In genomic region chr11:121449626-121450025, GRCh38 we compare ENCODE assay signal across 17 cellular contexts. TPM values are rescaled to one million over a fixed set of nuclear protein-coding genes. Genes with fewer than 3 reads are reported as not detected.
DNase-seq lines count a peak whose midpoint lies in the region; ATAC-seq, FAIRE-seq and TF ChIP-seq lines count a peak whose summit lies in the region.
"Had no signal": no experiment of that assay in that cellular context is flagged by ENCODE, and none has a peak within 500 bp of the region (broad histone marks: within the 10 kb centered on the region; RNA-seq: fewer than 3 reads in every experiment).

No MANE protein-coding gene starts in this region.

- H3K4me1 Mint-ChIP-seq in CD14-positive monocyte = peaks cover 91% of the 10 kb centered on the region
- H3K4me1 Mint-ChIP-seq in activated T-cell treated with anti-CD3 and anti-CD28 coated beads, Interleukin-2, amount 50 U/mL, for 72 hours (ENCODE audit: low read depth) = peaks cover 87% of the 10 kb centered on the region

- no peak for TF ChIP-seq CTCF in CD14-positive monocyte (IDR thresholded peaks at IDR 0.05)
- no peak for TF ChIP-seq CTCF in lower lobe of right lung (IDR thresholded peaks at IDR 0.05)

- H3K4me3 ChIP-seq in lower lobe of right lung = no peak overlapping the region
- H3K4me3 ChIP-seq: neural progenitor cell, right atrium auricular region, tibial nerve had no signal

- intact Hi-C loops in CD14-positive monocyte (cut with micrococcal nuclease) = loop anchor here (2.0 to 5.0 kb wide), 4 partner anchors 15 to 128 kb away; no protein-coding TSS in a partner anchor
- intact Hi-C loops in lower lobe of right lung (cut with DNase I) = no loop called here

- no peaks in the 10 kb centered on the region for H3K9me3 ChIP-seq in lower lobe of right lung
- H3K9me3 ChIP-seq: right atrium auricular region, tibial nerve had no signal

- FAIRE-seq in GM18507 (lab: Jason Lieb, UNC) (peak; percentile 68), urothelium cell line (lab: Jason Lieb, UNC) (no peak)

- peaks cover 0 to 1% (median 0%) of the 10 kb centered on the region in 7 donors for H3K9me3 Mint-ChIP-seq in CD14-positive monocyte
- no peaks in the 10 kb centered on the region for H3K9me3 Mint-ChIP-seq in activated T-cell treated with anti-CD3 and anti-CD28 coated beads, Interleukin-2, amount 50 U/mL, for 72 hours

- no peaks in the 10 kb centered on the region for H3K27me3 ChIP-seq in lower lobe of right lung (ENCODE audit: low read depth)
- H3K27me3 ChIP-seq: foreskin keratinocyte, right atrium auricular region had no signal

- peak overlapping the region; percentile 34 for H3K27ac ChIP-seq in lower lobe of right lung
- H3K27ac ChIP-seq: foreskin keratinocyte, neural progenitor cell, right atrium auricular region had no signal

- peaks cover 35% of the 10 kb centered on the region for H3K4me1 ChIP-seq in lower lobe of right lung

- ATAC-seq in activated T-cell treated with anti-CD3 and anti-CD28 coated beads, Interleukin-2, amount 50 U/mL, for 72 hours (replicated peaks in 1 of 2) = no peak
- ATAC-seq in lower lobe of right lung (no peak), GM18520 (IDR thresholded peaks at IDR 0.05; ENCODE audit: unreplicated experiment) (no peak)
- ATAC-seq: foreskin keratinocyte had no signal

- H3K36me3 ChIP-seq in lower lobe of right lung = no peaks in the 10 kb centered on the region
- H3K36me3 ChIP-seq: neural progenitor cell, right atrium auricular region, tibial nerve had no signal

- no peaks in the 10 kb centered on the region for H3K27me3 Mint-ChIP-seq in CD14-positive monocyte (ENCODE audit: low read depth in 3 of 3)
- H3K27me3 Mint-ChIP-seq in activated T-cell treated with anti-CD3 and anti-CD28 coated beads, Interleukin-2, amount 50 U/mL, for 72 hours (ENCODE audit: low read depth) = no peaks in the 10 kb centered on the region

- no peak for DNase-seq in CD14-positive monocyte (ENCODE audit: low spot score)
- DNase-seq in GM18507 (ENCODE audit: extremely low spot score, insufficient read length, low read depth) = no peak
- DNase-seq in activated T-cell treated with anti-CD3 and anti-CD28 coated beads, Interleukin-2, amount 50 U/mL, for 72 hours = no peak
- DNase-seq in lower lobe of right lung = no peak
- DNase-seq in SHP77 (lab: John Stamatoyannopoulos, UW) = no peak
- DNase-seq in urothelium cell line (ENCODE audit: low spot score) = no peak
- no peak for DNase-seq in stimulated activated CD4-positive, alpha-beta T cell treated with anti-CD3 and anti-CD28 coated beads, Interleukin-4, amount 100 ng/mL, for 1 hour
- DNase-seq: cerebellar nuclear complex, DMS53, foreskin keratinocyte, H7, NCI-H1092 treated with DMSO at 0.1 percent for 48 hours, SHP77 treated with DMSO at 0.1 percent for 48 hours had no signal

- H3K4me3 Mint-ChIP-seq in CD14-positive monocyte = peak overlapping the region in 1 of 2 donors; percentile 47
- peak overlapping the region; percentile 70 to 76 for H3K4me3 Mint-ChIP-seq in activated T-cell treated with anti-CD3 and anti-CD28 coated beads, Interleukin-2, amount 50 U/mL, for 72 hours
- H3K4me3 Mint-ChIP-seq: neural progenitor cell had no signal

- H3K36me3 Mint-ChIP-seq in CD14-positive monocyte = peaks cover 0 to 7% of the 10 kb centered on the region in 2 donors
- peaks cover 4 to 5% of the 10 kb centered on the region in 2 donors for H3K36me3 Mint-ChIP-seq in activated T-cell treated with anti-CD3 and anti-CD28 coated beads, Interleukin-2, amount 50 U/mL, for 72 hours (ENCODE audit: insufficient read depth in 2 of 2)
- H3K36me3 Mint-ChIP-seq: neural progenitor cell had no signal

- H3K27ac Mint-ChIP-seq in CD14-positive monocyte = peak overlapping the region; percentile 94 to 99 (median 98)
- H3K27ac Mint-ChIP-seq in activated T-cell treated with anti-CD3 and anti-CD28 coated beads, Interleukin-2, amount 50 U/mL, for 72 hours = no peak overlapping the region
- H3K27ac Mint-ChIP-seq: neural progenitor cell had no signal

RNA-seq across cellular contexts. Expression of gene SORL1, which starts 2.5 kb away (rescaled TPM):
- 10 to 100 TPM; 52.5 to 59.4 TPM for polyA plus RNA-seq in CD14-positive monocyte
- total RNA-seq in activated T-cell treated with anti-CD3 and anti-CD28 coated beads, Interleukin-2, amount 50 U/mL, for 72 hours = 10 to 100 TPM; 66.3 to 80.0 TPM
- total RNA-seq in lower lobe of right lung = 74.0 TPM
